34 cellular contexts compared by ENCODE assay signal in genomic region chr21:32061755-32062154, GRCh38.
"Had no signal": no experiment of that assay in that cellular context is flagged by ENCODE, and none has a peak within 500 bp of the region (broad histone marks: within the 10 kb centered on the region; RNA-seq: fewer than 3 reads in every experiment).

No MANE protein-coding gene starts in this region.

- H3K4me1 Mint-ChIP-seq: activated B cell treated with CpG ODN at 0.5 μM for 24 hours; activated CD4-positive, alpha-beta memory T cell treated with anti-CD3 and anti-CD28 coated beads, Interleukin-2, amount 10 ng/mL, durations not matched to agents 7 days and 5 days; activated CD4-positive, alpha-beta T cell treated with anti-CD3 and anti-CD28 coated beads for 36 hours; activated CD4-positive, alpha-beta T cell treated with anti-CD3 and anti-CD28 coated beads, Interleukin-2, amount 10 ng/mL, durations not matched to agents 7 days and 5 days; activated naive CD4-positive, alpha-beta T cell treated with anti-CD3 and anti-CD28 coated beads, Interleukin-2, amount 10 ng/mL, durations not matched to agents 7 days and 5 days; activated naive CD4-positive, alpha-beta T cell treated with anti-CD3 and anti-CD28 coated beads, Interleukin-2, amount 50 U/mL, for 24 hours; activated naive CD8-positive, alpha-beta T cell treated with anti-CD3 and anti-CD28 coated beads, Interleukin-2, amount 10 ng/mL, durations not matched to agents 7 days and 5 days; activated naive CD8-positive, alpha-beta T cell treated with anti-CD3 and anti-CD28 coated beads, Interleukin-2, amount 50 U/mL, for 24 hours; central memory CD8-positive, alpha-beta T cell had no signal

- H3K4me3 ChIP-seq: ascending aorta, cardiac muscle cell had no signal

- H3K36me3 Mint-ChIP-seq: activated naive CD4-positive, alpha-beta T cell treated with anti-CD3 and anti-CD28 coated beads, Interleukin-2, amount 10 ng/mL, durations not matched to agents 7 days and 5 days; activated naive CD8-positive, alpha-beta T cell; activated naive CD8-positive, alpha-beta T cell treated with anti-CD3 and anti-CD28 coated beads, Interleukin-2, amount 10 ng/mL, durations not matched to agents 7 days and 5 days; brain had no signal

- DNase-seq: activated B cell treated with CpG ODN at 0.5 μM for 24 hours; activated CD4-positive, alpha-beta memory T cell treated with anti-CD3 and anti-CD28 coated beads, Interleukin-2, amount 10 ng/mL, durations not matched to agents 7 days and 5 days; activated CD4-positive, alpha-beta T cell treated with anti-CD3 and anti-CD28 coated beads for 1 hour; activated CD4-positive, alpha-beta T cell treated with anti-CD3 and anti-CD28 coated beads for 36 hours; activated CD4-positive, alpha-beta T cell treated with anti-CD3 and anti-CD28 coated beads for 48 hours; activated CD4-positive, alpha-beta T cell treated with anti-CD3 and anti-CD28 coated beads, Interleukin-2, amount 10 ng/mL, durations not matched to agents 7 days and 5 days; activated CD4-positive, alpha-beta T cell treated with anti-CD3 and anti-CD28 coated beads, Interleukin-2, amount 50 U/mL, for 48 hours; activated CD8-positive, alpha-beta memory T cell treated with anti-CD3 and anti-CD28 coated beads, Interleukin-2, amount 50 U/mL, for 4 hours; activated CD8-positive, alpha-beta T cell treated with anti-CD3 and anti-CD28 coated beads, Interleukin-2, amount 10 ng/mL, durations not matched to agents 7 days and 5 days; activated effector memory CD4-positive, alpha-beta T cell treated with Interleukin-2 at 50 U/mL for 16 hours; activated gamma-delta T cell; activated naive CD4-positive, alpha-beta T cell treated with anti-CD3 and anti-CD28 coated beads, Interleukin-2, amount 10 ng/mL, durations not matched to agents 7 days and 5 days; activated naive CD4-positive, alpha-beta T cell treated with Interleukin-2 at 50 U/mL for 16 hours; activated naive CD8-positive, alpha-beta T cell treated with anti-CD3 and anti-CD28 coated beads, Interleukin-2, amount 10 ng/mL, durations not matched to agents 7 days and 5 days; activated naive CD8-positive, alpha-beta T cell treated with anti-CD3 and anti-CD28 coated beads, Interleukin-2, amount 50 U/mL, for 24 hours; activated T-cell treated with anti-CD3 and anti-CD28 coated beads, Interleukin-2, amount 50 U/mL, for 24 hours; activated T-cell treated with anti-CD3 and anti-CD28 coated beads, Interleukin-2, amount 50 U/mL, for 48 hours; amygdala; anterior cingulate cortex; caudate nucleus; cerebellar nuclear complex; T-helper 1 cell; T-helper 2 cell; T-helper 9 cell had no signal

- H3K27me3 Mint-ChIP-seq: activated CD4-positive, alpha-beta memory T cell treated with anti-CD3 and anti-CD28 coated beads, Interleukin-2, amount 10 ng/mL, durations not matched to agents 7 days and 5 days; activated naive CD4-positive, alpha-beta T cell treated with anti-CD3 and anti-CD28 coated beads, Interleukin-2, amount 10 ng/mL, durations not matched to agents 7 days and 5 days; activated naive CD8-positive, alpha-beta T cell treated with anti-CD3 and anti-CD28 coated beads, Interleukin-2, amount 50 U/mL, for 24 hours; brain had no signal

- H3K27me3 ChIP-seq: ascending aorta, cardiac muscle cell had no signal

- ATAC-seq: activated CD4-positive, alpha-beta T cell treated with anti-CD3 and anti-CD28 coated beads for 36 hours; activated CD8-positive, alpha-beta T cell treated with anti-CD3 and anti-CD28 coated beads, Interleukin-2, amount 10 ng/mL, durations not matched to agents 7 days and 5 days; activated naive CD8-positive, alpha-beta T cell treated with anti-CD3 and anti-CD28 coated beads, Interleukin-2, amount 50 U/mL, for 24 hours had no signal

- H3K36me3 ChIP-seq: ascending aorta, cardiac muscle cell had no signal

- H3K27ac Mint-ChIP-seq: activated B cell treated with CpG ODN at 0.5 μM for 24 hours; activated CD4-positive, alpha-beta memory T cell treated with anti-CD3 and anti-CD28 coated beads, Interleukin-2, amount 10 ng/mL, durations not matched to agents 7 days and 5 days; activated CD4-positive, alpha-beta T cell treated with anti-CD3 and anti-CD28 coated beads for 36 hours; activated CD4-positive, alpha-beta T cell treated with anti-CD3 and anti-CD28 coated beads, Interleukin-2, amount 10 ng/mL, durations not matched to agents 7 days and 5 days; activated CD8-positive, alpha-beta T cell treated with anti-CD3 and anti-CD28 coated beads, Interleukin-2, amount 10 ng/mL, durations not matched to agents 7 days and 5 days; activated naive CD4-positive, alpha-beta T cell treated with anti-CD3 and anti-CD28 coated beads, Interleukin-2, amount 10 ng/mL, durations not matched to agents 7 days and 5 days; activated naive CD4-positive, alpha-beta T cell treated with anti-CD3 and anti-CD28 coated beads, Interleukin-2, amount 50 U/mL, for 24 hours; activated naive CD8-positive, alpha-beta T cell; activated naive CD8-positive, alpha-beta T cell treated with anti-CD3 and anti-CD28 coated beads, Interleukin-2, amount 10 ng/mL, durations not matched to agents 7 days and 5 days; activated naive CD8-positive, alpha-beta T cell treated with anti-CD3 and anti-CD28 coated beads, Interleukin-2, amount 50 U/mL, for 24 hours; activated T-cell treated with anti-CD3 and anti-CD28 coated beads, Interleukin-2, amount 50 U/mL, for 24 hours; activated T-helper 2 cell treated with anti-CD3 and anti-CD28 coated beads, Interferon-gamma antibody, Interleukin-2, Interleukin-4, amounts not matched to agents 10 μg/mL and 5 μg/mL and 100 μg/mL, durations not matched to agents 14 hours and 24 hours and 36 hours; T-helper 1 cell treated with Interleukin-12 subunit alpha and Interleukin-12 subunit beta and Interleukin-4 antibody, amounts not matched to agents 30 μg/mL and 1 μg/mL, for 36 hours; T-helper 2 cell treated with Interferon-gamma antibody and Interleukin-4, amounts not matched to agents 5 μg/mL and 100 μg/mL, for 36 hours had no signal

- H3K27ac ChIP-seq: ascending aorta, cardiac muscle cell, VCaP had no signal

- H3K4me3 Mint-ChIP-seq: activated B cell treated with CpG ODN at 0.5 μM for 24 hours; activated CD4-positive, alpha-beta memory T cell treated with anti-CD3 and anti-CD28 coated beads, Interleukin-2, amount 10 ng/mL, durations not matched to agents 7 days and 5 days; activated CD4-positive, alpha-beta T cell treated with anti-CD3 and anti-CD28 coated beads for 36 hours; activated CD4-positive, alpha-beta T cell treated with anti-CD3 and anti-CD28 coated beads, Interleukin-2, amount 10 ng/mL, durations not matched to agents 7 days and 5 days; activated CD8-positive, alpha-beta T cell treated with anti-CD3 and anti-CD28 coated beads, Interleukin-2, amount 10 ng/mL, durations not matched to agents 7 days and 5 days; activated naive CD4-positive, alpha-beta T cell treated with anti-CD3 and anti-CD28 coated beads, Interleukin-2, amount 10 ng/mL, durations not matched to agents 7 days and 5 days; activated naive CD4-positive, alpha-beta T cell treated with anti-CD3 and anti-CD28 coated beads, Interleukin-2, amount 50 U/mL, for 24 hours; activated naive CD8-positive, alpha-beta T cell; activated naive CD8-positive, alpha-beta T cell treated with anti-CD3 and anti-CD28 coated beads, Interleukin-2, amount 10 ng/mL, durations not matched to agents 7 days and 5 days; activated naive CD8-positive, alpha-beta T cell treated with anti-CD3 and anti-CD28 coated beads, Interleukin-2, amount 50 U/mL, for 24 hours; activated T-cell treated with anti-CD3 and anti-CD28 coated beads, Interleukin-2, amount 50 U/mL, for 24 hours; brain; central memory CD8-positive, alpha-beta T cell; T-helper 1 cell treated with Interleukin-12 subunit alpha and Interleukin-12 subunit beta and Interleukin-4 antibody, amounts not matched to agents 30 μg/mL and 1 μg/mL, for 36 hours; T-helper 2 cell treated with Interferon-gamma antibody and Interleukin-4, amounts not matched to agents 5 μg/mL and 100 μg/mL, for 36 hours had no signal

- H3K9me3 ChIP-seq: ascending aorta had no signal

- H3K9me3 Mint-ChIP-seq: activated B cell treated with CpG ODN at 0.5 μM for 24 hours; activated CD4-positive, alpha-beta memory T cell treated with anti-CD3 and anti-CD28 coated beads, Interleukin-2, amount 10 ng/mL, durations not matched to agents 7 days and 5 days; activated CD4-positive, alpha-beta T cell treated with anti-CD3 and anti-CD28 coated beads, Interleukin-2, amount 10 ng/mL, durations not matched to agents 7 days and 5 days; activated naive CD4-positive, alpha-beta T cell treated with anti-CD3 and anti-CD28 coated beads, Interleukin-2, amount 10 ng/mL, durations not matched to agents 7 days and 5 days; activated naive CD4-positive, alpha-beta T cell treated with anti-CD3 and anti-CD28 coated beads, Interleukin-2, amount 50 U/mL, for 24 hours; activated T-cell treated with anti-CD3 and anti-CD28 coated beads, Interleukin-2, amount 50 U/mL, for 24 hours; activated T-helper 2 cell treated with anti-CD3 and anti-CD28 coated beads, Interferon-gamma antibody, Interleukin-2, Interleukin-4, amounts not matched to agents 10 μg/mL and 5 μg/mL and 100 μg/mL, durations not matched to agents 14 hours and 24 hours and 36 hours; T-helper 1 cell treated with Interleukin-12 subunit alpha and Interleukin-12 subunit beta and Interleukin-4 antibody, amounts not matched to agents 30 μg/mL and 1 μg/mL, for 36 hours; T-helper 2 cell treated with Interferon-gamma antibody and Interleukin-4, amounts not matched to agents 5 μg/mL and 100 μg/mL, for 36 hours had no signal

- H3K4me1 ChIP-seq: ascending aorta had no signal
